Comparison of ENCODE assay signal across 9 cellular contexts in the genomic region with DNA sequence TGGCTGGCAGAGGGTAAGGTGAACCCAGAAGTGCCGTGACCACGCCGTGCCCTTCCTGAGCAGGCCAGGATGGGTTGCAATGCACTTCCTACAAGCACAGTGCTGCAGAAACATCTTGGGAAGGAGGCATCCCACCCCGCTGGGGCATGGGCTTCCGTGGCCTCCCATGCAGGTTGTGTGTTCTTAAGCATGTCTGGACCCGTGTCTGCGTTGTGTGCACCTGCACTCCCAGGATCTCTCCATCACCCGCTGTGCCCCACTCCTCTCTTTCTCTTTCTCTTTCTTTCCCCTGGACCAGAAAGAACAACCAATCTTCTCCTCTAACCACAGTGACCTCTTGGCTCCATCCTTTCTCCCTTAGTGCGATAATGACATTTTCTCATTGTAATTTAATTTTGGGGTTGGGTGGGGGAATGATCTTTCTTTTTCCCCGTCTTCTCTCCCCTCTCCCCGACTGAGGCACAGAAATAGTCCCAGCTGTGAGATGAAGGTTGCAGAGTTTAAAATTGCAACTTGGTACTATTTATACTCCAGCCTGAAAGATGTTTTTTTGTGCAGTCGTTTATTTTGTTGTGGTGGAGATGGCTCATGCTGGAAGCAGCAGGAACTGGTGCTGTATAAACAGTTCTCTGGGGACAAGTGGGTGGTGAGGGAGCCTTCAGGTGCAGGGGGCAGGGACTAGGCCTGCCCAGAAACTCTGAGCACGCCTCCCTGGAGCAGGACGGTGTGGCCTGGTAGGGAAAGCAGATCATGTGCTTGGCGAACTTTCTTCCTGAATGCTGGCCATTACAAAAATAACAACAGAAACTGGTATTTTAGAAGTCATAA. TPM values are rescaled to one million over a fixed set of nuclear protein-coding genes. Genes with fewer than 3 reads are reported as not detected.
DNase-seq lines count a peak whose midpoint lies in the region; ATAC-seq and TF ChIP-seq lines count a peak whose summit lies in the region.
"Had no signal": no experiment of that assay in that cellular context is flagged by ENCODE, and none has a peak within 500 bp of the region (broad histone marks: within the 10 kb centered on the region; RNA-seq: fewer than 3 reads in every experiment).

No MANE protein-coding gene starts in this region.

- no peak overlapping the region for H3K27ac ChIP-seq in SJSA1
- no peak overlapping the region for H3K27ac ChIP-seq in lung (ENCODE audit: low read depth in 1 of 2, low read length in 1 of 2)
- no peak overlapping the region for H3K27ac ChIP-seq in gastrocnemius medialis
- H3K27ac ChIP-seq: VCaP had no signal

- TF ChIP-seq CTCF in lung (IDR thresholded peaks at IDR 0.05; ENCODE audit: control extremely low read depth, extremely low read depth) (no peak), gastrocnemius medialis (IDR thresholded peaks at IDR 0.05 in 4 of 5, conservative IDR thresholded peaks at IDR 0.05 in 1 of 5) (no peak)

- DNase-seq in SJSA1 (ENCODE audit: low read depth in 1 of 2, low spot score in 2 of 2) (peak; percentile 56 to 64), lung (ENCODE audit: low spot score) (peak; percentile 45), NCI-H774 (lab: John Stamatoyannopoulos, UW) (no peak), gastrocnemius medialis (no peak), SIG-M5 treated with dmso at 0.1 percent for 504 hours (lab: John Stamatoyannopoulos, UW; ENCODE audit: unreplicated experiment) (no peak)

- TF ChIP-seq POLR2A in gastrocnemius medialis (IDR thresholded peaks at IDR 0.05): no peak

- in situ Hi-C loops in gastrocnemius medialis (cut with MboI; ENCODE audit: low sequenced_read_pairs in 4 of 4): no loop called here

- peaks cover 13% of the 10 kb centered on the region for H3K4me1 ChIP-seq in SJSA1 (replicated peaks)
- peaks cover 0 to 7% of the 10 kb centered on the region in 2 donors for H3K4me1 ChIP-seq in lung (ENCODE audit: control insufficient read depth in 2 of 2, insufficient read depth in 2 of 2, low read length in 2 of 2)
- no peaks in the 10 kb centered on the region for H3K4me1 ChIP-seq in gastrocnemius medialis

- ATAC-seq in GM18508 (IDR thresholded peaks at IDR 0.05; ENCODE audit: insufficient read depth, unreplicated experiment): peak; percentile 35
- peak; percentile 55 for ATAC-seq in HG02763 (IDR thresholded peaks at IDR 0.05; ENCODE audit: unreplicated experiment)
- no peak for ATAC-seq in lung (ENCODE audit: insufficient read depth, low FRiP score)
- ATAC-seq in gastrocnemius medialis: no peak
- no peak for ATAC-seq in HG03469 (IDR thresholded peaks at IDR 0.05; ENCODE audit: unreplicated experiment)

- no peak overlapping the region for H3K4me3 ChIP-seq in SJSA1
- no peak overlapping the region for H3K4me3 ChIP-seq in lung
- H3K4me3 ChIP-seq in gastrocnemius medialis: no peak overlapping the region

- intact Hi-C loops in gastrocnemius medialis (cut with DNase I; ENCODE audit: low total_unique reads): no loop called here

- H3K9me3 ChIP-seq in SJSA1 (replicated peaks): no peaks in the 10 kb centered on the region
- H3K9me3 ChIP-seq in lung (ENCODE audit: control insufficient read depth in 2 of 2, insufficient read depth in 1 of 2, low read length in 1 of 2): peaks cover 0 to 2% of the 10 kb centered on the region in 2 donors
- no peaks in the 10 kb centered on the region for H3K9me3 ChIP-seq in gastrocnemius medialis

- WGBS in lung, 2 donors: 51 to 56% methylated on average over 15 of the region's 15 CpGs

- H3K36me3 ChIP-seq in SJSA1 (no peaks in the 10 kb centered on the region), lung (ENCODE audit: control insufficient read depth in 2 of 2, insufficient read depth in 2 of 2, low read length in 2 of 2) (no peaks in the 10 kb centered on the region), gastrocnemius medialis (no peaks in the 10 kb centered on the region)

- H3K27me3 ChIP-seq in SJSA1 (replicated peaks): no peaks in the 10 kb centered on the region
- no peaks in the 10 kb centered on the region for H3K27me3 ChIP-seq in lung (ENCODE audit: control insufficient read depth, insufficient read depth)
- H3K27me3 ChIP-seq in gastrocnemius medialis: no peaks in the 10 kb centered on the region

RNA-seq across cellular contexts. Expression of a gene that starts 20.5 kb away (rescaled TPM):
- total RNA-seq in SJSA1 (2014; rRNA removed; shearing (Covaris generic)): 4.6 and 17.9 TPM in 2 replicates
- 1 to 10 TPM; 4.7 to 5.7 TPM for total RNA-seq in lung
- polyA plus RNA-seq in lung: 1 to 10 TPM; 4.3 to 5.3 TPM
- total RNA-seq in gastrocnemius medialis: 1 to 10 TPM in 1 of 4 donors, under 1 TPM in 2, not detected in 1; 0.16 to 2.2 (median 0.51) TPM

Comparison
In these comparisons a context has a peak if more than half of its experiments do, and no peak if none do; other contexts are left out.
1. ATAC-seq: peak in GM18508 (single experiment) and HG02763 (single experiment); none in lung (single experiment), gastrocnemius medialis (0 of 2) and HG03469 (single experiment).
2. DNase-seq: peak in SJSA1 (2 of 2) and lung (single experiment); none in NCI-H774 (single experiment), gastrocnemius medialis (0 of 2) and SIG-M5 treated with dmso at 0.1 percent for 504 hours (single experiment).